In genomic region chr2:178522950-178523595, GRCh38 we compare ENCODE assay signal across 8 cellular contexts. TPM values are rescaled to one million over a fixed set of nuclear protein-coding genes. Genes with fewer than 3 reads are reported as not detected.
DNase-seq lines count a peak whose midpoint lies in the region; ATAC-seq and TF ChIP-seq lines count a peak whose summit lies in the region.

No MANE protein-coding gene starts in this region.

- H3K4me3 ChIP-seq in BE2C (ENCODE audit: low read depth, low read length) (peak overlapping the region; percentile 91), epithelial cell of proximal tubule (ENCODE audit: low read depth, low read length) (peak overlapping the region; percentile 79), mucosa of descending colon (peak overlapping the region; percentile 40)

- DNase-seq in BE2C (peak; percentile 80), NOMO-1 treated with dmso at 0.1 percent for 144 hours (lab: John Stamatoyannopoulos, UW; ENCODE audit: unreplicated experiment) (peak; percentile 95), activated T-cell treated with anti-CD3 and anti-CD28 coated beads for 24 hours (ENCODE audit: low read depth) (peak; percentile 75), epithelial cell of proximal tubule (ENCODE audit: low read depth) (peak; percentile 29), mucosa of descending colon (peak; percentile 73 to 88 (median 85))
- DNase-seq in stimulated activated CD8-positive, alpha-beta memory T cell treated with anti-CD3 and anti-CD28 coated beads, Interleukin-2, amount 100 ng/mL, for 48 hours (ENCODE audit: low read depth in 2 of 2) = peak; percentile 64 to 74

- H3K9me3 ChIP-seq in BE2C (no peaks in the 10 kb centered on the region), mucosa of descending colon (no peaks in the 10 kb centered on the region)

- TF ChIP-seq CTCF in BE2C (IDR thresholded peaks at IDR 0.05; ENCODE audit: low read depth, low read length) (peak; percentile 76), epithelial cell of proximal tubule (conservative IDR thresholded peaks at IDR 0.05; ENCODE audit: low read depth, low read length) (peak; percentile 85), mucosa of descending colon (IDR thresholded peaks at IDR 0.05) (peak; percentile 61)

- peak; percentile 94 for ATAC-seq in GM19035 (IDR thresholded peaks at IDR 0.05; ENCODE audit: unreplicated experiment)
- peak; percentile 83 for ATAC-seq in HG03378 (IDR thresholded peaks at IDR 0.05; ENCODE audit: unreplicated experiment)
- peak; percentile 99 for ATAC-seq in mucosa of descending colon

- H3K4me1 ChIP-seq in BE2C (no peaks in the 10 kb centered on the region), mucosa of descending colon (ENCODE audit: low read depth) (peaks cover 7% of the 10 kb centered on the region)

- H3K36me3 ChIP-seq in BE2C (no peaks in the 10 kb centered on the region), mucosa of descending colon (ENCODE audit: low read depth) (no peaks in the 10 kb centered on the region)

- intact Hi-C loops in mucosa of descending colon (cut with DNase I, micrococcal nuclease) = no loop called here

- H3K27me3 ChIP-seq in BE2C = no peaks in the 10 kb centered on the region

RNA-seq across cellular contexts. Expression of gene PLEKHA3, which starts 42.8 kb away (rescaled TPM):
- polyA plus RNA-seq in BE2C (2012; ENCODE audit: insufficient read depth, insufficient read length, low read depth) = 5.3 TPM
- total RNA-seq in epithelial cell of proximal tubule = 8.5 and 13.7 TPM in 2 replicates
- total RNA-seq in mucosa of descending colon = 10 to 100 TPM; 24.1 to 47.6 (median 26.3) TPM

RNA-seq across cellular contexts. Expression of gene FKBP7, which starts 44.7 kb away (rescaled TPM):
- polyA plus RNA-seq in BE2C (2012; ENCODE audit: insufficient read depth, insufficient read length, low read depth) = 12.9 TPM
- total RNA-seq in epithelial cell of proximal tubule = 9.5 and 16.2 TPM in 2 replicates
- 1 to 10 TPM; 2.1 to 8.7 (median 7.3) TPM for total RNA-seq in mucosa of descending colon

Comparison
In these comparisons a context has a peak if more than half of its experiments do, and no peak if none do; other contexts are left out.
1. Peak in every context shown above with its lines: DNase-seq, ATAC-seq and H3K4me3 ChIP-seq.
2. DNase-seq: peak in every context shown above with its lines; median percentile 95 in NOMO-1 treated with dmso at 0.1 percent for 144 hours; 85 in mucosa of descending colon; 80 in BE2C; 75 in activated T-cell treated with anti-CD3 and anti-CD28 coated beads for 24 hours; 69 in stimulated activated CD8-positive, alpha-beta memory T cell treated with anti-CD3 and anti-CD28 coated beads, Interleukin-2, amount 100 ng/mL, for 48 hours; 29 in epithelial cell of proximal tubule.
3. H3K4me3 ChIP-seq: peak in every context shown above with its lines; median percentile 91 in BE2C; 79 in epithelial cell of proximal tubule; 40 in mucosa of descending colon.